In the genomic region with DNA sequence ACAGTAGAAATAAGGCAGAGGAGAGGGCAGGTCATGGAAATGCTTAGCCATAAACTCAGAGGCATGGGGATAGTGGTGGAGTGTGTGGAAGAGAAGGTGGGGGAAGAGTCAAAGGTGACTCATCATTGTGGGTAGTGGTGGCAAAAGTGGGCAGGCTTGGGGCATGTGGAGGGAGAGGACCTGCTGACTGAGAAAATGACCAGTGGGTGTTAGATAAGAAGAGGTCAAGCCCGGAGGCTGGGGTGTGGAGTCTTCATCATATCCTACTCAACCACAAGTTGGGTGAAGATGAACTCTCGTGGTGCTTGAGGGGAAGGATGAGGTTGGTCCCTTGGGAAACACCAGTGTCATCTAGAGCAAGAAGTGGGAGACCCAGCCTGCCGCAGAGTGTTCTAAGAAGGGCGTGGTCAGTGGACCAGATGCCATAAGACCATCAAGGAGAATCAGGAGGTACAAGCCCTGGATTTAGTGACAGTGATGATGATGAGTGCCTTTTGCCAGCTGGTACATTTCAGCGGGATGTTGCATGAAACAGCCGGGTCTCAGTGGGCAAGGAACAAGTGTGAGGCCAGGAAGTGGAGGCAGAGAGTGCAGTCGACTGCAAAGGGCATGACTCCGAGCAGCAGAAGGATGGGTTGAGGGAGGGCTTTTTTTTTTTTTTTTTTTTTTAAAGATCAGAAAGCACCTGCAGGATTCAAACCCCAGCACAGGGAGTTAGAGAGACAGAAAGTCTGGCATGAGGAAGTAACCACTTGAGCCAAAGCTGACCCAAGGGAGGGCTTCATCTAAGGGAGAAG, we compare ENCODE assay signal across 1 cellular context.
A peak's percentile ranks its signal among the peaks of the same experiment; 100 is the strongest.
TF ChIP-seq lines count a peak whose summit lies in the region.

No MANE protein-coding gene starts in this region.

TF ChIP-seq in K562, 482 proteins besides CTCF, POLR2A, EP300 and RAD21 (continued from another document):
- TF ChIP-seq THRA (IDR thresholded peaks at IDR 0.05) (no peak), NCOA1 (IDR thresholded peaks at IDR 0.05; ENCODE audit: low read depth) (no peak), NR2C1 (IDR thresholded peaks at IDR 0.05) (no peak), NR2C1 (tag; IDR thresholded peaks at IDR 0.05) (no peak), ZNF785 (CRISPR knock-in tag; IDR thresholded peaks at IDR 0.05) (no peak), ZNF766 (CRISPR knock-in tag; conservative IDR thresholded peaks at IDR 0.05) (no peak), NCOR1 (IDR thresholded peaks at IDR 0.05) (0 out of 2 replicates have a peak, but pooled peaks have one; percentile 7), JUND (IDR thresholded peaks at IDR 0.05; ENCODE audit: borderline replicate concordance, low read depth, low read length) (peak; percentile 49; the same call in 1 of the 2 replicates), JUND (tag; IDR thresholded peaks at IDR 0.05; ENCODE audit: borderline replicate concordance, low read depth, low read length) (no peak; the same call in 2 of the 3 replicates), ARID1B (IDR thresholded peaks at IDR 0.05) (peak; percentile 41), NR2F6 (CRISPR knock-in tag; IDR thresholded peaks at IDR 0.05) (no peak), SLC30A9 (CRISPR knock-in tag; IDR thresholded peaks at IDR 0.05) (no peak), SMAD1 (IDR thresholded peaks at IDR 0.05; ENCODE audit: low read depth, low read length, partially characterized antibody) (no peak), ZNF583 (CRISPR knock-in tag; IDR thresholded peaks at IDR 0.05) (no peak), ZNF507 (tag; conservative IDR thresholded peaks at IDR 0.05) (no peak), KDM1A (IDR thresholded peaks at IDR 0.05) (peak; percentile 8 to 41; a peak in 2 of 4 replicates), MYNN (IDR thresholded peaks at IDR 0.05) (peak; percentile 55; the same call in 1 of the 2 replicates), MYNN (CRISPR knock-in tag; IDR thresholded peaks at IDR 0.05) (no peak), BDP1 (IDR thresholded peaks at IDR 0.05; ENCODE audit: insufficient read depth, insufficient read length) (no peak), SAFB (IDR thresholded peaks at IDR 0.05; ENCODE audit: borderline replicate concordance, low read depth, low read length) (no peak), LEF1 (IDR thresholded peaks at IDR 0.05) (no peak), THRB (CRISPR knock-in tag; conservative IDR thresholded peaks at IDR 0.05) (0 out of 2 replicates have a peak, but pooled peaks have one; percentile 18), CBFA2T3 (IDR thresholded peaks at IDR 0.05) (peak; percentile 51), TARDBP (IDR thresholded peaks at IDR 0.05) (no peak), GTF2E2 (tag; IDR thresholded peaks at IDR 0.05) (no peak), HDAC3 (IDR thresholded peaks at IDR 0.05; ENCODE audit: borderline replicate concordance, partially characterized antibody) (no peak), HDAC8 (tag; IDR thresholded peaks at IDR 0.05) (no peak), EGR1 (conservative IDR thresholded peaks at IDR 0.05) (peak; percentile 73), ELF1 (tag; IDR thresholded peaks at IDR 0.05) (no peak), FOSL1 (tag; conservative IDR thresholded peaks at IDR 0.05) (peak; percentile 69), CGGBP1 (CRISPR knock-in tag; IDR thresholded peaks at IDR 0.05) (no peak), PHF20 (IDR thresholded peaks at IDR 0.05; ENCODE audit: partially characterized antibody) (no peak), MTA1 (IDR thresholded peaks at IDR 0.05; ENCODE audit: borderline replicate concordance) (no peak), DPF2 (IDR thresholded peaks at IDR 0.05) (0 out of 2 replicates have a peak, but pooled peaks have one; percentile 26), ZNF717 (CRISPR knock-in tag; IDR thresholded peaks at IDR 0.05) (no peak), ZNF780A (CRISPR knock-in tag; IDR thresholded peaks at IDR 0.05) (no peak), TCF3 (CRISPR knock-in tag; IDR thresholded peaks at IDR 0.05) (no peak), AFF4 (CRISPR knock-in tag; IDR thresholded peaks at IDR 0.05) (no peak), HDAC6 (IDR thresholded peaks at IDR 0.05; ENCODE audit: low read depth, low read length) (no peak), ELK3 (CRISPR knock-in tag; IDR thresholded peaks at IDR 0.05) (no peak), MAFK (IDR thresholded peaks at IDR 0.05; ENCODE audit: low read length) (no peak), ZNF217 (CRISPR knock-in tag; IDR thresholded peaks at IDR 0.05) (no peak), MEIS2 (IDR thresholded peaks at IDR 0.05; ENCODE audit: partially characterized antibody) (no peak), CEBPB (tag; IDR thresholded peaks at IDR 0.05) (no peak), FOXA1 (IDR thresholded peaks at IDR 0.05; ENCODE audit: borderline replicate concordance) (no peak), HNRNPLL (IDR thresholded peaks at IDR 0.05; ENCODE audit: low read depth, low read length, poor library complexity, severe bottlenecking) (no peak), ETS2 (tag; IDR thresholded peaks at IDR 0.05; ENCODE audit: borderline replicate concordance, poor library complexity, severe bottlenecking) (no peak)
- TF ChIP-seq, protein P1, sequence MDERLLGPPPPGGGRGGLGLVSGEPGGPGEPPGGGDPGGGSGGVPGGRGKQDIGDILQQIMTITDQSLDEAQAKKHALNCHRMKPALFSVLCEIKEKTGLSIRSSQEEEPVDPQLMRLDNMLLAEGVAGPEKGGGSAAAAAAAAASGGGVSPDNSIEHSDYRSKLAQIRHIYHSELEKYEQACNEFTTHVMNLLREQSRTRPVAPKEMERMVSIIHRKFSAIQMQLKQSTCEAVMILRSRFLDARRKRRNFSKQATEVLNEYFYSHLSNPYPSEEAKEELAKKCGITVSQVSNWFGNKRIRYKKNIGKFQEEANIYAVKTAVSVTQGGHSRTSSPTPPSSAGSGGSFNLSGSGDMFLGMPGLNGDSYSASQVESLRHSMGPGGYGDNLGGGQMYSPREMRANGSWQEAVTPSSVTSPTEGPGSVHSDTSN (CRISPR knock-in tag; IDR thresholded peaks at IDR 0.05; ENCODE audit: low read depth) = no peak
- TF ChIP-seq, protein P1 (tag; conservative IDR thresholded peaks at IDR 0.05; ENCODE audit: low read depth) = no peak
- TF ChIP-seq, protein P2, sequence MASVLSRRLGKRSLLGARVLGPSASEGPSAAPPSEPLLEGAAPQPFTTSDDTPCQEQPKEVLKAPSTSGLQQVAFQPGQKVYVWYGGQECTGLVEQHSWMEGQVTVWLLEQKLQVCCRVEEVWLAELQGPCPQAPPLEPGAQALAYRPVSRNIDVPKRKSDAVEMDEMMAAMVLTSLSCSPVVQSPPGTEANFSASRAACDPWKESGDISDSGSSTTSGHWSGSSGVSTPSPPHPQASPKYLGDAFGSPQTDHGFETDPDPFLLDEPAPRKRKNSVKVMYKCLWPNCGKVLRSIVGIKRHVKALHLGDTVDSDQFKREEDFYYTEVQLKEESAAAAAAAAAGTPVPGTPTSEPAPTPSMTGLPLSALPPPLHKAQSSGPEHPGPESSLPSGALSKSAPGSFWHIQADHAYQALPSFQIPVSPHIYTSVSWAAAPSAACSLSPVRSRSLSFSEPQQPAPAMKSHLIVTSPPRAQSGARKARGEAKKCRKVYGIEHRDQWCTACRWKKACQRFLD (CRISPR knock-in tag; IDR thresholded peaks at IDR 0.05) = 0 out of 2 replicates have a peak, but pooled peaks have one; percentile 28
- TF ChIP-seq, protein P3, sequence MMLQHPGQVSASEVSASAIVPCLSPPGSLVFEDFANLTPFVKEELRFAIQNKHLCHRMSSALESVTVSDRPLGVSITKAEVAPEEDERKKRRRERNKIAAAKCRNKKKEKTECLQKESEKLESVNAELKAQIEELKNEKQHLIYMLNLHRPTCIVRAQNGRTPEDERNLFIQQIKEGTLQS (IDR thresholded peaks at IDR 0.05) = peak; percentile 66
- TF ChIP-seq, protein P3 (CRISPR knock-in tag; conservative IDR thresholded peaks at IDR 0.05) = no peak
